In the genomic region with DNA sequence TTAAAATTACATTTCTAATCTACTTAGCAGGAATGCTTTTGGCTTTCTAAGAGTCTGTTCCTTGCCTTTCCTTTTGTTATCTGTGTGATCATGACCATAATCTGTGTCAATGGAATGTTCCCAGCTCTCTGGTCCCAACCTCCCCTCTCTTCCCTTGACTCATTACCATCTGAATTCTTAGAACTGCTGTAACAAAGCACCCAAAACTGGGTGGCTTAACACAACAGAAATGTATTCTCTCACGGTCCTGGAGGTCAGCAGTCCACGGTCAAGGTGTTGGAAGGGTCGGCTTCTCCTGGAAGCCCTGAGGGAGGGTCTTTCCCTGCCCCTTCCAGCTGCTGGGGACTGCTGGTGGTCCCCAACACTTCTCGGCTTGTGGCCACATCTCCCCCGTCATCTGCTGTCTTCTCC, we compare ENCODE assay signal across 20 cellular contexts.
DNase-seq lines count a peak whose midpoint lies in the region; ATAC-seq, FAIRE-seq and TF ChIP-seq lines count a peak whose summit lies in the region.
"Had no signal": no experiment of that assay in that cellular context is flagged by ENCODE, and none has a peak within 500 bp of the region (broad histone marks: within the 10 kb centered on the region; RNA-seq: fewer than 3 reads in every experiment).

No MANE protein-coding gene starts in this region.

- no peak for TF ChIP-seq CTCF in AG10803 (conservative IDR thresholded peaks at IDR 0.05; ENCODE audit: low read length)
- no peak for TF ChIP-seq CTCF in lung (IDR thresholded peaks at IDR 0.05; ENCODE audit: control extremely low read depth, extremely low read depth)
- no peak for TF ChIP-seq CTCF in ovary (IDR thresholded peaks at IDR 0.05)
- TF ChIP-seq CTCF in D721Med (IDR thresholded peaks at IDR 0.05; ENCODE audit: insufficient read depth, missing control alignments), result no peak

- H3K27ac ChIP-seq in lung (ENCODE audit: low read depth in 1 of 2, low read length in 1 of 2) (no peak overlapping the region), ovary (no peak overlapping the region)
- H3K27ac ChIP-seq: esophagus squamous epithelium, upper lobe of right lung had no signal

- FAIRE-seq in D721Med (lab: Jason Lieb, UNC), result no peak
- FAIRE-seq: bronchial epithelial cell, GM12891 had no signal

- H3K4me3 ChIP-seq in AG10803 (ENCODE audit: low read length) (no peak overlapping the region), H7 (ENCODE audit: insufficient read depth, low read depth, low read length) (no peak overlapping the region), lung (no peak overlapping the region), ovary (no peak overlapping the region)
- H3K4me3 ChIP-seq: esophagus squamous epithelium, upper lobe of right lung had no signal

- H3K27me3 ChIP-seq in H7 (ENCODE audit: control insufficient read depth, insufficient read depth, low read length) (no peaks in the 10 kb centered on the region), lung (ENCODE audit: control insufficient read depth, insufficient read depth) (no peaks in the 10 kb centered on the region), ovary (no peaks in the 10 kb centered on the region)
- H3K27me3 ChIP-seq: esophagus squamous epithelium, upper lobe of right lung had no signal

- DNase-seq in AG10803 (ENCODE audit: low read depth) (peak; percentile 43), H7 (peak; percentile 62), astrocyte of the hippocampus (ENCODE audit: low read depth, low spot score) (peak; percentile 20), lung (ENCODE audit: low spot score) (peak; percentile 5), ovary (no peak), D721Med (ENCODE audit: insufficient read length, low spot score) (no peak)
- no peak for DNase-seq in activated CD4-positive, alpha-beta T cell treated with anti-CD3 and anti-CD28 coated beads for 1 hour
- DNase-seq: ACHN; activated naive CD4-positive, alpha-beta T cell treated with anti-CD3 and anti-CD28 coated beads, Interleukin-2, amount 50 U/mL, for 16 hours; activated T-cell treated with anti-CD3 and anti-CD28 coated beads, Interleukin-2, amount 50 U/mL, for 1 hour; CD8-positive, alpha-beta memory T cell; esophagus squamous epithelium; NCI-H1930; NCI-H510A; SIG-M5; stimulated activated naive CD8-positive, alpha-beta T cell treated with anti-CD3 and anti-CD28 coated beads, Interleukin-15, Interleukin-2, amounts not matched to agents 100 U/mL and 50 U/mL, for 24 hours; upper lobe of right lung had no signal

- intact Hi-C loops in ovary (cut with DNase I), result loop anchor here in 1 of 4 donors (5.0 kb wide), 1 partner anchor 83 kb away; a partner anchor contains a TSS

- H3K36me3 ChIP-seq in H7 (replicated peaks; ENCODE audit: control insufficient read depth, insufficient read depth, low read length), result no peaks in the 10 kb centered on the region
- peaks cover 0 to 2% of the 10 kb centered on the region in 2 donors for H3K36me3 ChIP-seq in lung (ENCODE audit: control insufficient read depth in 2 of 2, insufficient read depth in 2 of 2, low read length in 2 of 2)
- no peaks in the 10 kb centered on the region for H3K36me3 ChIP-seq in ovary
- H3K36me3 ChIP-seq: upper lobe of right lung had no signal

- WGBS in lung, 2 donors, result 91 to 95% methylated on average over 5 of the region's 5 CpGs
- WGBS in ovary, 3 donors, result 82 to 95% (median 86%) methylated on average over 5 of the region's 5 CpGs

- ATAC-seq in lung (ENCODE audit: insufficient read depth, low FRiP score) (no peak), GM21390 (IDR thresholded peaks at IDR 0.05; ENCODE audit: unreplicated experiment) (no peak)
- ATAC-seq: stimulated activated naive CD8-positive, alpha-beta T cell treated with anti-CD3 and anti-CD28 coated beads, Interleukin-15, Interleukin-2, amounts not matched to agents 100 U/mL and 50 U/mL, for 24 hours; upper lobe of right lung had no signal

- H3K9me3 ChIP-seq in lung (ENCODE audit: control insufficient read depth in 2 of 2, insufficient read depth in 1 of 2, low read length in 1 of 2) (peaks cover 0 to 3% of the 10 kb centered on the region in 2 donors), ovary (no peaks in the 10 kb centered on the region)
- H3K9me3 ChIP-seq: upper lobe of right lung had no signal

- H3K4me1 ChIP-seq in lung (ENCODE audit: control insufficient read depth in 2 of 2, insufficient read depth in 2 of 2, low read length in 2 of 2) (no peaks in the 10 kb centered on the region), ovary (ENCODE audit: insufficient read depth) (no peaks in the 10 kb centered on the region)
- H3K4me1 ChIP-seq: upper lobe of right lung had no signal

- TF ChIP-seq EP300 in ovary (IDR thresholded peaks at IDR 0.05), result no peak

- no peak for TF ChIP-seq POLR2A in ovary (IDR thresholded peaks at IDR 0.05)

Comparison
In these comparisons a context has a peak if more than half of its experiments do, and no peak if none do; other contexts are left out.
1. DNase-seq: peak in AG10803 (single experiment), H7 (single experiment), astrocyte of the hippocampus (single experiment) and lung (single experiment); none in activated CD4-positive, alpha-beta T cell treated with anti-CD3 and anti-CD28 coated beads for 1 hour (single experiment), ovary (0 of 5) and D721Med (single experiment).